In genomic region chr22:19823638-19824196, GRCh38 we compare ENCODE assay signal across 16 cellular contexts. TPM values are rescaled to one million over a fixed set of nuclear protein-coding genes. Genes with fewer than 3 reads are reported as not detected.
DNase-seq lines count a peak whose midpoint lies in the region; ATAC-seq and TF ChIP-seq lines count a peak whose summit lies in the region.
"Had no signal": no experiment of that assay in that cellular context is flagged by ENCODE, and none has a peak within 500 bp of the region (broad histone marks: within the 10 kb centered on the region; RNA-seq: fewer than 3 reads in every experiment).

No MANE protein-coding gene starts in this region.

- H3K4me1 ChIP-seq in sigmoid colon (no peaks in the 10 kb centered on the region), gastrocnemius medialis (peaks cover 6 to 11% of the 10 kb centered on the region in 2 donors)
- H3K4me1 ChIP-seq: ascending aorta had no signal

- TF ChIP-seq CTCF in sigmoid colon (IDR thresholded peaks at IDR 0.05) (no peak), gastrocnemius medialis (IDR thresholded peaks at IDR 0.05 in 4 of 5, conservative IDR thresholded peaks at IDR 0.05 in 1 of 5) (no peak)

- H3K27ac ChIP-seq in sigmoid colon (no peak overlapping the region), gastrocnemius medialis (no peak overlapping the region)
- H3K27ac ChIP-seq: ascending aorta, neutrophil had no signal

- 82 to 94% methylated on average over 13 of the region's 13 CpGs for WGBS in sigmoid colon, 2 donors

- DNase-seq in NCI-H1436 (lab: John Stamatoyannopoulos, UW) (peak; percentile 12), NCI-H1436 treated with DMSO at 0.1 percent for 48 hours (lab: John Stamatoyannopoulos, UW) (no peak), NCI-H2196 (lab: John Stamatoyannopoulos, UW; ENCODE audit: unreplicated experiment) (peak; percentile 59), sigmoid colon (peak; percentile 26), gastrocnemius medialis (no peak), SHP77 treated with DMSO at 0.1 percent for 48 hours (lab: John Stamatoyannopoulos, UW) (no peak)
- DNase-seq: activated CD4-positive, alpha-beta T cell treated with anti-CD3 and anti-CD28 coated beads for 36 hours; CD8-positive, alpha-beta memory T cell; NCI-H345; stimulated activated naive CD8-positive, alpha-beta T cell treated with anti-CD3 and anti-CD28 coated beads, Interleukin-15, Interleukin-2, amounts not matched to agents 100 U/mL and 50 U/mL, for 24 hours; T-helper 1 cell had no signal

- peak; percentile 88 for ATAC-seq in esophagus mucosa
- ATAC-seq in gastrocnemius medialis = no peak
- ATAC-seq in GM21526 (IDR thresholded peaks at IDR 0.05; ENCODE audit: low FRiP score, unreplicated experiment) = no peak
- ATAC-seq: activated CD4-positive, alpha-beta T cell treated with anti-CD3 and anti-CD28 coated beads for 36 hours; stimulated activated naive CD8-positive, alpha-beta T cell treated with anti-CD3 and anti-CD28 coated beads, Interleukin-15, Interleukin-2, amounts not matched to agents 100 U/mL and 50 U/mL, for 24 hours had no signal

- no peak for TF ChIP-seq POLR2A in sigmoid colon (IDR thresholded peaks at IDR 0.05)
- TF ChIP-seq POLR2A in gastrocnemius medialis (IDR thresholded peaks at IDR 0.05) = no peak

- H3K27me3 ChIP-seq in sigmoid colon (no peaks in the 10 kb centered on the region), gastrocnemius medialis (no peaks in the 10 kb centered on the region)
- H3K27me3 ChIP-seq: ascending aorta, neutrophil had no signal

- in situ Hi-C loops in gastrocnemius medialis (cut with MboI; ENCODE audit: low sequenced_read_pairs in 4 of 4) = no loop called here

- H3K4me3 ChIP-seq in sigmoid colon (no peak overlapping the region), gastrocnemius medialis (no peak overlapping the region)
- H3K4me3 ChIP-seq: ascending aorta, skin epidermis had no signal

- H3K9me3 ChIP-seq in sigmoid colon = no peaks in the 10 kb centered on the region
- no peaks in the 10 kb centered on the region for H3K9me3 ChIP-seq in gastrocnemius medialis
- H3K9me3 ChIP-seq: ascending aorta, neutrophil had no signal

- H3K36me3 ChIP-seq in sigmoid colon = no peaks in the 10 kb centered on the region
- no peaks in the 10 kb centered on the region for H3K36me3 ChIP-seq in gastrocnemius medialis
- H3K36me3 ChIP-seq: neutrophil had no signal

- no peak for TF ChIP-seq EP300 in sigmoid colon (IDR thresholded peaks at IDR 0.05)

- intact Hi-C loops in sigmoid colon (cut with DNase I) = no loop called here
- intact Hi-C loops in gastrocnemius medialis (cut with DNase I; ENCODE audit: low total_unique reads) = no loop called here

RNA-seq across cellular contexts. Expression of gene GNB1L, which starts 31.0 kb away (rescaled TPM):
- total RNA-seq in esophagus mucosa (3.9 TPM), sigmoid colon (10 to 100 TPM in 1 of 4 donors, 1 to 10 TPM in 3; 3.6 to 15.0 (median 5.3) TPM), gastrocnemius medialis (1 to 10 TPM; 4.4 to 9.6 (median 6.7) TPM)
- 1 to 10 TPM; 2.5 to 7.0 (median 3.0) TPM for polyA plus RNA-seq in sigmoid colon

RNA-seq across cellular contexts. Expression of gene RTL10, which starts 31.0 kb away (rescaled TPM):
- 14.0 TPM for total RNA-seq in esophagus mucosa
- 10 to 100 TPM in 1 of 4 donors, 1 to 10 TPM in 3; 6.6 to 15.0 (median 8.7) TPM for total RNA-seq in sigmoid colon
- 1 to 10 TPM; 1.8 to 7.8 (median 2.8) TPM for polyA plus RNA-seq in sigmoid colon
- total RNA-seq in gastrocnemius medialis = 10 to 100 TPM in 1 of 4 donors, 1 to 10 TPM in 3; 3.5 to 12.8 (median 5.0) TPM

Comparison
In these comparisons a context has a peak if more than half of its experiments do, and no peak if none do; other contexts are left out.
1. DNase-seq: peak in NCI-H1436 (single experiment), NCI-H2196 (single experiment) and sigmoid colon (single experiment); none in NCI-H1436 treated with DMSO at 0.1 percent for 48 hours (single experiment), gastrocnemius medialis (0 of 2) and SHP77 treated with DMSO at 0.1 percent for 48 hours (single experiment).